Comparison of ENCODE assay signal across 20 cellular contexts in the genomic region with DNA sequence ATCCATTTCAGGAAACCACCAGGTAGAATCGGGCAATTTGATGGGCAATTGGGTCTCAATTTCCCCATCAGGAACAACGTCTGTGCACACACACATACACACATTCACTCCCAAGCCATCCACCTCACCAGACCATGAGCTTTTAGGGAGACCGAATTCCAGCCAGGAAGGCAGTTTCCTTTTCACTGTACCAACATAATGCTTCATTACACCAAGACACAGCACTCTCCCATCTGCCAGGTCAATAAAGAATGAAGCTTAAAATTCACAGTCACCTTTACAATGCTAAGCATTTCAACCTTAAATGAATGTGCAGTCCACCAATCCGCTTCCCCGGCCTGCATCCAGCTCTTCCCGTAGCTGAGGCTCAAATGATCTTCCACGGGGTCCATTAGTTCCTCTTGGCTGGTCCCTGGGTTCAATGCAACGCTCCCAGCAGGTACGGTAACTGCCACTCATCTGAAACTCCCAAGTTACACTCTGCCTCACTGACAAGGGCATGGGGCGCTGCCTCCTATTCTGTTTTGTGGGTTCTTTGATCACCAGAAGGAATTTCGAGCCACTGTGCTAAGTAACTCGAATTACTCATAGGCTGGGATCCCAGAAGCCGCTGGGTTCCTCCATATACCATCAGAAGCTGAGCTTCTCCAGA.
DNase-seq lines count a peak whose midpoint lies in the region; ATAC-seq and TF ChIP-seq lines count a peak whose summit lies in the region.
"Had no signal": no experiment of that assay in that cellular context is flagged by ENCODE, and none has a peak within 500 bp of the region (broad histone marks: within the 10 kb centered on the region; RNA-seq: fewer than 3 reads in every experiment).

No MANE protein-coding gene starts in this region.

- DNase-seq in DMS79 (lab: John Stamatoyannopoulos, UW), result peak; percentile 67
- DNase-seq in SW480 (ENCODE audit: low spot score), result peak; percentile 25
- peak; percentile 27 for DNase-seq in iPS-NIHi11 (ENCODE audit: low spot score)
- DNase-seq in nephron progenitor cell, result no peak
- DNase-seq in RKO (ENCODE audit: low spot score), result no peak
- DNase-seq in activated CD4-positive, alpha-beta T cell treated with anti-CD3 and anti-CD28 coated beads, Interleukin-2, amount 50 U/mL, for 48 hours, result no peak
- DNase-seq in osteocyte (ENCODE audit: extremely low spot score, unreplicated experiment), result no peak
- DNase-seq: GF-D8; IMR-90; Kasumi-1; MM.1S; NCI-H1105 treated with DMSO at 0.1 percent for 48 hours; NCI-H1694 treated with DMSO at 0.1 percent for 48 hours; NCI-H2107; NCI-H345; NCI-H526 treated with DMSO at 0.1 percent for 48 hours; NK-92 treated with Interleukin-12 subunit alpha and Interleukin-12 subunit beta, amount 100 ng/mL, for 24 hours; OCI-M1 had no signal

- H3K9me3 Mint-ChIP-seq in nephron progenitor cell (peaks cover 11% of the 10 kb centered on the region), osteocyte (ENCODE audit: unreplicated experiment) (peaks cover 5% of the 10 kb centered on the region)

- H3K4me1 Mint-ChIP-seq in nephron progenitor cell (peaks cover 51% of the 10 kb centered on the region), osteocyte (ENCODE audit: unreplicated experiment) (peaks cover 7% of the 10 kb centered on the region)

- H3K4me3 Mint-ChIP-seq in nephron progenitor cell (peak overlapping the region; percentile 63), osteocyte (ENCODE audit: unreplicated experiment) (no peak overlapping the region)

- peaks cover 12% of the 10 kb centered on the region for H3K27me3 Mint-ChIP-seq in nephron progenitor cell (ENCODE audit: low read depth, poor library complexity)
- H3K27me3 Mint-ChIP-seq in osteocyte (ENCODE audit: unreplicated experiment), result no peaks in the 10 kb centered on the region

- H3K27ac Mint-ChIP-seq in nephron progenitor cell (peak overlapping the region; percentile 58), osteocyte (ENCODE audit: unreplicated experiment) (no peak overlapping the region)

- TF ChIP-seq CTCF in nephron progenitor cell (IDR thresholded peaks at IDR 0.05), result no peak
- no peak for TF ChIP-seq CTCF in osteocyte (IDR thresholded peaks at IDR 0.05)

- H3K36me3 Mint-ChIP-seq in nephron progenitor cell (ENCODE audit: low read depth), result peaks cover 13% of the 10 kb centered on the region
- peaks cover 10% of the 10 kb centered on the region for H3K36me3 Mint-ChIP-seq in osteocyte (ENCODE audit: unreplicated experiment)

- no peak for ATAC-seq in HG03196 (IDR thresholded peaks at IDR 0.05; ENCODE audit: unreplicated experiment)
- ATAC-seq: A549 had no signal

Comparison
In these comparisons a context has a peak if more than half of its experiments do, and no peak if none do; other contexts are left out.
1. DNase-seq: peak in DMS79 (single experiment), SW480 (single experiment) and iPS-NIHi11 (single experiment); none in nephron progenitor cell (single experiment), RKO (single experiment), activated CD4-positive, alpha-beta T cell treated with anti-CD3 and anti-CD28 coated beads, Interleukin-2, amount 50 U/mL, for 48 hours (0 of 2) and osteocyte (single experiment).